ENCODE assay signal across 21 cellular contexts in the genomic region with DNA sequence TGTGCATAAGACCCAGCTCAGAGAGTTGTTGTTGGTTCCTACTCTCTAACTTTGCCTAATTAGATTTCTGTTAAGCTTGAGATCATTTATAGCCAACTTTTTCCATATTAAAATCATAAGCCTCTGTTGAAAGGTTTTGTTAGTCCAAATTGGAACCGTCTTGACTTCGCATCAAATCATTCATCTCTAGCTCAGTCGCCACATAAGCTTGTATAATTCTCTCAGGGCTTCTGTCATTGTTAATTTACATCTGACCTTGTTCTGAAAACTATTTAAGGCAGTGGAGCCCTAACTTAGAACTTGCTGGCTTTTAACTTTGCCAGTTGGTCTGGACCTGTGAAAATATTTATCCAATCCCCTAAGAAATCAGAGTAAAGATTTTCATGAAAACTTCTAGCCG.
A peak's percentile ranks its signal among the peaks of the same experiment; 100 is the strongest.
DNase-seq lines count a peak whose midpoint lies in the region; ATAC-seq and TF ChIP-seq lines count a peak whose summit lies in the region.
"Had no signal": no experiment of that assay in that cellular context is flagged by ENCODE, and none has a peak within 500 bp of the region (broad histone marks: within the 10 kb centered on the region; RNA-seq: fewer than 3 reads in every experiment).

No MANE protein-coding gene starts in this region.

- peaks cover 68% of the 10 kb centered on the region for H3K4me1 Mint-ChIP-seq in activated CD8-positive, alpha-beta memory T cell treated with anti-CD3 and anti-CD28 coated beads, Interleukin-2, amount 10 ng/mL, durations not matched to agents 7 days and 5 days
- H3K4me1 Mint-ChIP-seq in CD8-positive, alpha-beta T cell (ENCODE audit: low read depth), result peaks cover 83% of the 10 kb centered on the region
- peaks cover 83% of the 10 kb centered on the region for H3K4me1 Mint-ChIP-seq in activated naive CD8-positive, alpha-beta T cell treated with anti-CD3 and anti-CD28 coated beads for 36 hours

- H3K9me3 Mint-ChIP-seq in activated CD8-positive, alpha-beta memory T cell treated with anti-CD3 and anti-CD28 coated beads, Interleukin-2, amount 10 ng/mL, durations not matched to agents 7 days and 5 days (ENCODE audit: low read depth), result no peaks in the 10 kb centered on the region
- H3K9me3 Mint-ChIP-seq in CD8-positive, alpha-beta T cell, result no peaks in the 10 kb centered on the region
- H3K9me3 Mint-ChIP-seq in activated naive CD8-positive, alpha-beta T cell treated with anti-CD3 and anti-CD28 coated beads for 36 hours, result no peaks in the 10 kb centered on the region

- TF ChIP-seq CTCF in CD8-positive, alpha-beta T cell (IDR thresholded peaks at IDR 0.05), result no peak
- TF ChIP-seq CTCF in tibial artery (IDR thresholded peaks at IDR 0.05), result no peak

- no peak overlapping the region for H3K4me3 ChIP-seq in CD8-positive, alpha-beta T cell (ENCODE audit: low read depth, low read length)
- no peak overlapping the region for H3K4me3 ChIP-seq in aorta (ENCODE audit: low read length in 2 of 2)
- no peak overlapping the region for H3K4me3 ChIP-seq in tibial artery
- H3K4me3 ChIP-seq: Peyer's patch had no signal

- no peak for DNase-seq in activated CD8-positive, alpha-beta memory T cell treated with anti-CD3 and anti-CD28 coated beads, Interleukin-2, amount 10 ng/mL, durations not matched to agents 7 days and 5 days
- no peak for DNase-seq in activated CD8-positive, alpha-beta memory T cell treated with anti-CD3 and anti-CD28 coated beads, Interleukin-2, amount 50 U/mL, for 48 hours
- no peak for DNase-seq in CD8-positive, alpha-beta T cell
- DNase-seq in activated naive CD8-positive, alpha-beta T cell treated with anti-CD3 and anti-CD28 coated beads for 36 hours, result no peak
- DNase-seq in aorta, result no peak
- no peak for DNase-seq in tibial artery
- DNase-seq: EL, GF-D8, GOT3, HCEC 1CT, IMR-90, NCI-H1105, NCI-H146, NCI-H2029, NCI-H2227 treated with DMSO at 0.1 percent for 48 hours, NCI-H510A, Peyer's patch had no signal

- no peaks in the 10 kb centered on the region for H3K27me3 Mint-ChIP-seq in activated CD8-positive, alpha-beta memory T cell treated with anti-CD3 and anti-CD28 coated beads, Interleukin-2, amount 10 ng/mL, durations not matched to agents 7 days and 5 days
- H3K27me3 Mint-ChIP-seq in CD8-positive, alpha-beta T cell (ENCODE audit: low read depth), result no peaks in the 10 kb centered on the region
- H3K27me3 Mint-ChIP-seq in activated naive CD8-positive, alpha-beta T cell treated with anti-CD3 and anti-CD28 coated beads for 36 hours, result no peaks in the 10 kb centered on the region

- CTCF ChIA-PET in activated CD8-positive, alpha-beta memory T cell treated with anti-CD3 and anti-CD28 coated beads, Interleukin-2, amount 10 ng/mL, durations not matched to agents 7 days and 5 days (lab: Charles Lee), result interaction anchor here (1.3 to 2.3 kb wide), 3 partner anchors 9 to 17 kb away, joined by 4 to 18 read pairs (median 4); no protein-coding TSS in a partner anchor
- CTCF ChIA-PET in CD8-positive, alpha-beta T cell (lab: Charles Lee), result interaction anchor here (1.7 to 17.7 kb wide), 4 partner anchors 9 to 105 kb away, joined by 5 to 502 read pairs (median 9); a partner anchor contains a TSS

- H3K4me1 ChIP-seq in CD8-positive, alpha-beta T cell (ENCODE audit: insufficient read depth, low read length), result peaks cover 30% of the 10 kb centered on the region
- H3K4me1 ChIP-seq in aorta (ENCODE audit: control insufficient read depth in 1 of 2, insufficient read depth in 2 of 2, low read length in 2 of 2), result no peaks in the 10 kb centered on the region
- H3K4me1 ChIP-seq in tibial artery, result peaks cover 0 to 5% (median 0%) of the 10 kb centered on the region in 4 donors
- H3K4me1 ChIP-seq: Peyer's patch had no signal

- no peak overlapping the region for H3K27ac ChIP-seq in CD8-positive, alpha-beta T cell (ENCODE audit: low read depth, low read length)
- H3K27ac ChIP-seq in layer of hippocampus (ENCODE audit: low read depth, low read length) (peak overlapping the region; percentile 12), aorta (ENCODE audit: low read depth in 1 of 2, low read length in 2 of 2) (no peak overlapping the region), tibial artery (no peak overlapping the region)
- H3K27ac ChIP-seq: C4-2B, KMS-11, Peyer's patch had no signal

- 80 to 82% methylated on average over 4 of the region's 4 CpGs for WGBS in aorta, 2 donors

- H3K9me3 ChIP-seq in CD8-positive, alpha-beta T cell (ENCODE audit: low read length), result no peaks in the 10 kb centered on the region
- H3K9me3 ChIP-seq in aorta (ENCODE audit: control insufficient read depth, low read length), result no peaks in the 10 kb centered on the region
- no peaks in the 10 kb centered on the region for H3K9me3 ChIP-seq in tibial artery
- H3K9me3 ChIP-seq: Peyer's patch had no signal

- intact Hi-C loops in CD8-positive, alpha-beta T cell (cut with DNase I, micrococcal nuclease), result loop anchor here (5.0 to 10.0 kb wide), 2 partner anchors 51 to 118 kb away; no protein-coding TSS in a partner anchor
- intact Hi-C loops in aorta (cut with DNase I) (no loop called here), tibial artery (cut with DNase I; ENCODE audit: low total_unique reads) (no loop called here)

- ATAC-seq in activated CD8-positive, alpha-beta memory T cell treated with anti-CD3 and anti-CD28 coated beads, Interleukin-2, amount 10 ng/mL, durations not matched to agents 7 days and 5 days, result no peak
- ATAC-seq in CD8-positive, alpha-beta T cell, result no peak
- ATAC-seq in HG02571 (IDR thresholded peaks at IDR 0.05; ENCODE audit: unreplicated experiment) (no peak), aorta (ENCODE audit: low FRiP score) (no peak)

- H3K27ac Mint-ChIP-seq in activated CD8-positive, alpha-beta memory T cell treated with anti-CD3 and anti-CD28 coated beads, Interleukin-2, amount 10 ng/mL, durations not matched to agents 7 days and 5 days, result peak overlapping the region; percentile 1
- H3K27ac Mint-ChIP-seq in CD8-positive, alpha-beta T cell, result peak overlapping the region; percentile 4
- peak overlapping the region; percentile 19 for H3K27ac Mint-ChIP-seq in activated naive CD8-positive, alpha-beta T cell treated with anti-CD3 and anti-CD28 coated beads for 36 hours

- POLR2A ChIA-PET in CD8-positive, alpha-beta T cell (lab: Charles Lee), result interaction anchor here (13.7 kb wide), 1 partner anchor 107 kb away, joined by 159 read pairs; a partner anchor contains a TSS

- peaks cover 5% of the 10 kb centered on the region for H3K36me3 ChIP-seq in CD8-positive, alpha-beta T cell (ENCODE audit: insufficient read depth, low read length)
- no peaks in the 10 kb centered on the region for H3K36me3 ChIP-seq in aorta (ENCODE audit: control insufficient read depth in 1 of 2, insufficient read depth in 2 of 2, low read length in 1 of 2)
- H3K36me3 ChIP-seq in tibial artery, result no peaks in the 10 kb centered on the region
- H3K36me3 ChIP-seq: Peyer's patch had no signal

- H3K36me3 Mint-ChIP-seq in activated CD8-positive, alpha-beta memory T cell treated with anti-CD3 and anti-CD28 coated beads, Interleukin-2, amount 10 ng/mL, durations not matched to agents 7 days and 5 days, result peaks cover 6% of the 10 kb centered on the region
- peaks cover 21% of the 10 kb centered on the region for H3K36me3 Mint-ChIP-seq in CD8-positive, alpha-beta T cell
- H3K36me3 Mint-ChIP-seq in activated naive CD8-positive, alpha-beta T cell treated with anti-CD3 and anti-CD28 coated beads for 36 hours, result peaks cover 26% of the 10 kb centered on the region

- no peaks in the 10 kb centered on the region for H3K27me3 ChIP-seq in CD8-positive, alpha-beta T cell (ENCODE audit: insufficient read depth, low read length)
- H3K27me3 ChIP-seq in layer of hippocampus (ENCODE audit: control insufficient read depth, insufficient read depth, low read length) (no peaks in the 10 kb centered on the region), aorta (ENCODE audit: control insufficient read depth in 1 of 2, insufficient read depth in 2 of 2, low read length in 1 of 2) (no peaks in the 10 kb centered on the region), tibial artery (no peaks in the 10 kb centered on the region)
- H3K27me3 ChIP-seq: Peyer's patch had no signal

- H3K4me3 Mint-ChIP-seq in activated CD8-positive, alpha-beta memory T cell treated with anti-CD3 and anti-CD28 coated beads, Interleukin-2, amount 10 ng/mL, durations not matched to agents 7 days and 5 days, result no peak overlapping the region
- no peak overlapping the region for H3K4me3 Mint-ChIP-seq in CD8-positive, alpha-beta T cell
- H3K4me3 Mint-ChIP-seq in activated naive CD8-positive, alpha-beta T cell treated with anti-CD3 and anti-CD28 coated beads for 36 hours, result no peak overlapping the region

Comparison
In these comparisons a context has a peak if more than half of its experiments do, and no peak if none do; other contexts are left out.
1. intact Hi-C loops: an anchor here in CD8-positive, alpha-beta T cell (5.0 to 10.0 kb wide); none called in aorta and tibial artery.